Comparison of ENCODE assay signal across 1 cellular context in the genomic region with DNA sequence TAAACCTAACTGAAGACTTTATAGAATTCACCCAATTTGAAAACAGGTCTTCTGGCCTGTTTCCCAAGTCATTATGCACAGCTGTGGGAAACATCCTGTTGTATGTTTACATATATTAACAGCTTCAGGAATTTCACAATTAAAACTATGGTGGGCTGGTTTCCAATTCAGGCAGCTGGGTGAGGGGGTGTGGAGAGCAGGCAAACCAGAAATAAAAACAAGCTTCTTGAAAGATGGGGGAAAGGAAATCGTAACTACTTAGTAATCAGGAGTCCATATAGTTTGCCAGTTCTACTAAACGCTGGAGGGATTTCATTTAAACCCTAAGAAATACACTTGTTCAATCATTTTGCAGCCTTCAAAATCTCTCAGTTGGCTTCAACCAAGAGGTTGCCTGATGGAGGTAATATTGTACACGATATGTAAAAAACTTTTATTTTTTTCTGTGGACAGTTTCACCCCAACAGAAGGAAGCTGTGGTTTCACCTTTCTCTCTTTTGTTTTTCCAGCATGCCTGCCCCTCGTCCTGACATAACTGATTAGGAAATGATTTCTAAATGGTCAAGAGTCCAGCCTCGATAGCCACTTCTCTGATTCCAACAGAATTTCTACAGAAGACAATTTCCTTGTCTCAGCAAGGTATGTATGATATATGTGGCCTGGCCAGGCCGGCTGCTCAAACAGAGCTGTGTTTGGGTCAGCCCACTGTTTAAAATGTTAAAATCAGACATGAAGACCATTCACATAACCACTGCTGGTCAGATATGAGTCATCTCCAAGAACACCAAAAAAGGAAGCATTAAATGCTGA.
A peak's percentile ranks its signal among the peaks of the same experiment; 100 is the strongest.
TF ChIP-seq lines count a peak whose summit lies in the region.

No MANE protein-coding gene starts in this region.

TF ChIP-seq in K562, 482 proteins besides CTCF, POLR2A, EP300 and RAD21 (continued from another document and continues in another):
- TF ChIP-seq, protein P1, sequence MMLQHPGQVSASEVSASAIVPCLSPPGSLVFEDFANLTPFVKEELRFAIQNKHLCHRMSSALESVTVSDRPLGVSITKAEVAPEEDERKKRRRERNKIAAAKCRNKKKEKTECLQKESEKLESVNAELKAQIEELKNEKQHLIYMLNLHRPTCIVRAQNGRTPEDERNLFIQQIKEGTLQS (IDR thresholded peaks at IDR 0.05) = peak; percentile 89
- TF ChIP-seq, protein P1 (CRISPR knock-in tag; conservative IDR thresholded peaks at IDR 0.05) = no peak
- TF ChIP-seq NCOA2 (IDR thresholded peaks at IDR 0.05; ENCODE audit: partially characterized antibody in 2 of 2) (no peak), ZNF232 (CRISPR knock-in tag; IDR thresholded peaks at IDR 0.05) (no peak), ZNF384 (IDR thresholded peaks at IDR 0.05; ENCODE audit: low read depth, low read length) (no peak), ETV6 (IDR thresholded peaks at IDR 0.05; ENCODE audit: borderline replicate concordance in 1 of 2, low read depth in 2 of 2, low read length in 1 of 2) (no peak), ETV6 (CRISPR knock-in tag; IDR thresholded peaks at IDR 0.05; ENCODE audit: borderline replicate concordance) (no peak), ZNF133 (CRISPR knock-in tag; IDR thresholded peaks at IDR 0.05) (no peak), ZC3H4 (CRISPR knock-in tag; IDR thresholded peaks at IDR 0.05; ENCODE audit: borderline replicate concordance) (no peak), ADNP (tag; IDR thresholded peaks at IDR 0.05) (no peak), NFXL1 (CRISPR knock-in tag; IDR thresholded peaks at IDR 0.05) (no peak), CREB1 (IDR thresholded peaks at IDR 0.05) (no peak), CREB1 (CRISPR knock-in tag; IDR thresholded peaks at IDR 0.05) (no peak), HIVEP1 (CRISPR knock-in tag; IDR thresholded peaks at IDR 0.05) (no peak), ZNF551 (CRISPR knock-in tag; IDR thresholded peaks at IDR 0.05) (no peak), ZNF766 (CRISPR knock-in tag; conservative IDR thresholded peaks at IDR 0.05) (no peak), SMC3 (conservative IDR thresholded peaks at IDR 0.05; ENCODE audit: insufficient read depth, low read depth, low read length) (no peak), SMARCE1 (IDR thresholded peaks at IDR 0.05) (peak; percentile 46; the same call in 1 of the 2 replicates), RBM34 (IDR thresholded peaks at IDR 0.05; ENCODE audit: borderline replicate concordance, insufficient read depth, low read length) (no peak), ELF1 (tag; IDR thresholded peaks at IDR 0.05) (no peak), RBBP5 (IDR thresholded peaks at IDR 0.05; ENCODE audit: borderline replicate concordance, insufficient read depth, low read length, poor library complexity, severe bottlenecking) (no peak), NFATC3 (IDR thresholded peaks at IDR 0.05) (no peak), ZNF134 (CRISPR knock-in tag; conservative IDR thresholded peaks at IDR 0.05) (no peak), ZNF184 (CRISPR knock-in tag; IDR thresholded peaks at IDR 0.05) (no peak), STAT5B (CRISPR knock-in tag; IDR thresholded peaks at IDR 0.05) (no peak), TEAD2 (tag; IDR thresholded peaks at IDR 0.05) (no peak), RFX1 (IDR thresholded peaks at IDR 0.05) (no peak), MEF2D (tag; conservative IDR thresholded peaks at IDR 0.05; ENCODE audit: low read depth) (no peak), MEIS2 (IDR thresholded peaks at IDR 0.05; ENCODE audit: partially characterized antibody) (peak; percentile 41), YY1 (IDR thresholded peaks at IDR 0.05; ENCODE audit: borderline replicate concordance in 1 of 3, control insufficient read depth in 1 of 3, extremely low read depth in 1 of 3, insufficient read depth in 3 of 3, insufficient read length in 1 of 3, insufficient replicate concordance in 2 of 3, low read depth in 1 of 3, low read length in 2 of 3) (no peak), MTF1 (CRISPR knock-in tag; IDR thresholded peaks at IDR 0.05; ENCODE audit: borderline replicate concordance) (no peak), POLR2H (tag; IDR thresholded peaks at IDR 0.05; ENCODE audit: low read depth) (peak; percentile 61)
- TF ChIP-seq, protein P2, sequence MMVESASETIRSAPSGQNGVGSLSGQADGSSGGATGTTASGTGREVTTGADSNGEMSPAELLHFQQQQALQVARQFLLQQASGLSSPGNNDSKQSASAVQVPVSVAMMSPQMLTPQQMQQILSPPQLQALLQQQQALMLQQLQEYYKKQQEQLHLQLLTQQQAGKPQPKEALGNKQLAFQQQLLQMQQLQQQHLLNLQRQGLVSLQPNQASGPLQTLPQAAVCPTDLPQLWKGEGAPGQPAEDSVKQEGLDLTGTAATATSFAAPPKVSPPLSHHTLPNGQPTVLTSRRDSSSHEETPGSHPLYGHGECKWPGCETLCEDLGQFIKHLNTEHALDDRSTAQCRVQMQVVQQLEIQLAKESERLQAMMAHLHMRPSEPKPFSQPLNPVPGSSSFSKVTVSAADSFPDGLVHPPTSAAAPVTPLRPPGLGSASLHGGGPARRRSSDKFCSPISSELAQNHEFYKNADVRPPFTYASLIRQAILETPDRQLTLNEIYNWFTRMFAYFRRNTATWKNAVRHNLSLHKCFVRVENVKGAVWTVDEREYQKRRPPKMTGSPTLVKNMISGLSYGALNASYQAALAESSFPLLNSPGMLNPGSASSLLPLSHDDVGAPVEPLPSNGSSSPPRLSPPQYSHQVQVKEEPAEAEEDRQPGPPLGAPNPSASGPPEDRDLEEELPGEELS (CRISPR knock-in tag; IDR thresholded peaks at IDR 0.05; ENCODE audit: borderline replicate concordance) = no peak
- TF ChIP-seq, protein P3, sequence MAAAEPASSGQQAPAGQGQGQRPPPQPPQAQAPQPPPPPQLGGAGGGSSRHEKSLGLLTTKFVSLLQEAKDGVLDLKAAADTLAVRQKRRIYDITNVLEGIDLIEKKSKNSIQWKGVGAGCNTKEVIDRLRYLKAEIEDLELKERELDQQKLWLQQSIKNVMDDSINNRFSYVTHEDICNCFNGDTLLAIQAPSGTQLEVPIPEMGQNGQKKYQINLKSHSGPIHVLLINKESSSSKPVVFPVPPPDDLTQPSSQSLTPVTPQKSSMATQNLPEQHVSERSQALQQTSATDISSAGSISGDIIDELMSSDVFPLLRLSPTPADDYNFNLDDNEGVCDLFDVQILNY (CRISPR knock-in tag; IDR thresholded peaks at IDR 0.05) = no peak
- TF ChIP-seq, protein P4, sequence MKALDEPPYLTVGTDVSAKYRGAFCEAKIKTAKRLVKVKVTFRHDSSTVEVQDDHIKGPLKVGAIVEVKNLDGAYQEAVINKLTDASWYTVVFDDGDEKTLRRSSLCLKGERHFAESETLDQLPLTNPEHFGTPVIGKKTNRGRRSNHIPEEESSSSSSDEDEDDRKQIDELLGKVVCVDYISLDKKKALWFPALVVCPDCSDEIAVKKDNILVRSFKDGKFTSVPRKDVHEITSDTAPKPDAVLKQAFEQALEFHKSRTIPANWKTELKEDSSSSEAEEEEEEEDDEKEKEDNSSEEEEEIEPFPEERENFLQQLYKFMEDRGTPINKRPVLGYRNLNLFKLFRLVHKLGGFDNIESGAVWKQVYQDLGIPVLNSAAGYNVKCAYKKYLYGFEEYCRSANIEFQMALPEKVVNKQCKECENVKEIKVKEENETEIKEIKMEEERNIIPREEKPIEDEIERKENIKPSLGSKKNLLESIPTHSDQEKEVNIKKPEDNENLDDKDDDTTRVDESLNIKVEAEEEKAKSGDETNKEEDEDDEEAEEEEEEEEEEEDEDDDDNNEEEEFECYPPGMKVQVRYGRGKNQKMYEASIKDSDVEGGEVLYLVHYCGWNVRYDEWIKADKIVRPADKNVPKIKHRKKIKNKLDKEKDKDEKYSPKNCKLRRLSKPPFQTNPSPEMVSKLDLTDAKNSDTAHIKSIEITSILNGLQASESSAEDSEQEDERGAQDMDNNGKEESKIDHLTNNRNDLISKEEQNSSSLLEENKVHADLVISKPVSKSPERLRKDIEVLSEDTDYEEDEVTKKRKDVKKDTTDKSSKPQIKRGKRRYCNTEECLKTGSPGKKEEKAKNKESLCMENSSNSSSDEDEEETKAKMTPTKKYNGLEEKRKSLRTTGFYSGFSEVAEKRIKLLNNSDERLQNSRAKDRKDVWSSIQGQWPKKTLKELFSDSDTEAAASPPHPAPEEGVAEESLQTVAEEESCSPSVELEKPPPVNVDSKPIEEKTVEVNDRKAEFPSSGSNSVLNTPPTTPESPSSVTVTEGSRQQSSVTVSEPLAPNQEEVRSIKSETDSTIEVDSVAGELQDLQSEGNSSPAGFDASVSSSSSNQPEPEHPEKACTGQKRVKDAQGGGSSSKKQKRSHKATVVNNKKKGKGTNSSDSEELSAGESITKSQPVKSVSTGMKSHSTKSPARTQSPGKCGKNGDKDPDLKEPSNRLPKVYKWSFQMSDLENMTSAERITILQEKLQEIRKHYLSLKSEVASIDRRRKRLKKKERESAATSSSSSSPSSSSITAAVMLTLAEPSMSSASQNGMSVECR (CRISPR knock-in tag; IDR thresholded peaks at IDR 0.05) = no peak
- TF ChIP-seq, protein P5, sequence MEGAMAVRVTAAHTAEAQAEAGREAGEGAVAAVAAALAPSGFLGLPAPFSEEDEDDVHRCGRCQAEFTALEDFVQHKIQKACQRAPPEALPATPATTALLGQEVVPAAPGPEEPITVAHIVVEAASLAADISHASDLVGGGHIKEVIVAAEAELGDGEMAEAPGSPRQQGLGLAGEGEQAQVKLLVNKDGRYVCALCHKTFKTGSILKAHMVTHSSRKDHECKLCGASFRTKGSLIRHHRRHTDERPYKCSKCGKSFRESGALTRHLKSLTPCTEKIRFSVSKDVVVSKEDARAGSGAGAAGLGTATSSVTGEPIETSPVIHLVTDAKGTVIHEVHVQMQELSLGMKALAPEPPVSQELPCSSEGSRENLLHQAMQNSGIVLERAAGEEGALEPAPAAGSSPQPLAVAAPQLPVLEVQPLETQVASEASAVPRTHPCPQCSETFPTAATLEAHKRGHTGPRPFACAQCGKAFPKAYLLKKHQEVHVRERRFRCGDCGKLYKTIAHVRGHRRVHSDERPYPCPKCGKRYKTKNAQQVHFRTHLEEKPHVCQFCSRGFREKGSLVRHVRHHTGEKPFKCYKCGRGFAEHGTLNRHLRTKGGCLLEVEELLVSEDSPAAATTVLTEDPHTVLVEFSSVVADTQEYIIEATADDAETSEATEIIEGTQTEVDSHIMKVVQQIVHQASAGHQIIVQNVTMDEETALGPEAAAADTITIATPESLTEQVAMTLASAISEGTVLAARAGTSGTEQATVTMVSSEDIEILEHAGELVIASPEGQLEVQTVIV (CRISPR knock-in tag; IDR thresholded peaks at IDR 0.05; ENCODE audit: borderline replicate concordance) = no peak
- TF ChIP-seq, protein P6, sequence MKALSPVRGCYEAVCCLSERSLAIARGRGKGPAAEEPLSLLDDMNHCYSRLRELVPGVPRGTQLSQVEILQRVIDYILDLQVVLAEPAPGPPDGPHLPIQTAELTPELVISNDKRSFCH (CRISPR knock-in tag; IDR thresholded peaks at IDR 0.05) = no peak
- TF ChIP-seq, protein P6 (tag; IDR thresholded peaks at IDR 0.05) = 0 out of 2 replicates have a peak, but pooled peaks have one; percentile 55
- TF ChIP-seq, protein P7, sequence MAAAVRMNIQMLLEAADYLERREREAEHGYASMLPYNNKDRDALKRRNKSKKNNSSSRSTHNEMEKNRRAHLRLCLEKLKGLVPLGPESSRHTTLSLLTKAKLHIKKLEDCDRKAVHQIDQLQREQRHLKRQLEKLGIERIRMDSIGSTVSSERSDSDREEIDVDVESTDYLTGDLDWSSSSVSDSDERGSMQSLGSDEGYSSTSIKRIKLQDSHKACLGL (CRISPR knock-in tag; IDR thresholded peaks at IDR 0.05; ENCODE audit: borderline replicate concordance, poor library complexity, severe bottlenecking) = no peak
- TF ChIP-seq, protein P8, sequence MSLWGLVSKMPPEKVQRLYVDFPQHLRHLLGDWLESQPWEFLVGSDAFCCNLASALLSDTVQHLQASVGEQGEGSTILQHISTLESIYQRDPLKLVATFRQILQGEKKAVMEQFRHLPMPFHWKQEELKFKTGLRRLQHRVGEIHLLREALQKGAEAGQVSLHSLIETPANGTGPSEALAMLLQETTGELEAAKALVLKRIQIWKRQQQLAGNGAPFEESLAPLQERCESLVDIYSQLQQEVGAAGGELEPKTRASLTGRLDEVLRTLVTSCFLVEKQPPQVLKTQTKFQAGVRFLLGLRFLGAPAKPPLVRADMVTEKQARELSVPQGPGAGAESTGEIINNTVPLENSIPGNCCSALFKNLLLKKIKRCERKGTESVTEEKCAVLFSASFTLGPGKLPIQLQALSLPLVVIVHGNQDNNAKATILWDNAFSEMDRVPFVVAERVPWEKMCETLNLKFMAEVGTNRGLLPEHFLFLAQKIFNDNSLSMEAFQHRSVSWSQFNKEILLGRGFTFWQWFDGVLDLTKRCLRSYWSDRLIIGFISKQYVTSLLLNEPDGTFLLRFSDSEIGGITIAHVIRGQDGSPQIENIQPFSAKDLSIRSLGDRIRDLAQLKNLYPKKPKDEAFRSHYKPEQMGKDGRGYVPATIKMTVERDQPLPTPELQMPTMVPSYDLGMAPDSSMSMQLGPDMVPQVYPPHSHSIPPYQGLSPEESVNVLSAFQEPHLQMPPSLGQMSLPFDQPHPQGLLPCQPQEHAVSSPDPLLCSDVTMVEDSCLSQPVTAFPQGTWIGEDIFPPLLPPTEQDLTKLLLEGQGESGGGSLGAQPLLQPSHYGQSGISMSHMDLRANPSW (CRISPR knock-in tag; IDR thresholded peaks at IDR 0.05) = no peak
- TF ChIP-seq, protein P9, sequence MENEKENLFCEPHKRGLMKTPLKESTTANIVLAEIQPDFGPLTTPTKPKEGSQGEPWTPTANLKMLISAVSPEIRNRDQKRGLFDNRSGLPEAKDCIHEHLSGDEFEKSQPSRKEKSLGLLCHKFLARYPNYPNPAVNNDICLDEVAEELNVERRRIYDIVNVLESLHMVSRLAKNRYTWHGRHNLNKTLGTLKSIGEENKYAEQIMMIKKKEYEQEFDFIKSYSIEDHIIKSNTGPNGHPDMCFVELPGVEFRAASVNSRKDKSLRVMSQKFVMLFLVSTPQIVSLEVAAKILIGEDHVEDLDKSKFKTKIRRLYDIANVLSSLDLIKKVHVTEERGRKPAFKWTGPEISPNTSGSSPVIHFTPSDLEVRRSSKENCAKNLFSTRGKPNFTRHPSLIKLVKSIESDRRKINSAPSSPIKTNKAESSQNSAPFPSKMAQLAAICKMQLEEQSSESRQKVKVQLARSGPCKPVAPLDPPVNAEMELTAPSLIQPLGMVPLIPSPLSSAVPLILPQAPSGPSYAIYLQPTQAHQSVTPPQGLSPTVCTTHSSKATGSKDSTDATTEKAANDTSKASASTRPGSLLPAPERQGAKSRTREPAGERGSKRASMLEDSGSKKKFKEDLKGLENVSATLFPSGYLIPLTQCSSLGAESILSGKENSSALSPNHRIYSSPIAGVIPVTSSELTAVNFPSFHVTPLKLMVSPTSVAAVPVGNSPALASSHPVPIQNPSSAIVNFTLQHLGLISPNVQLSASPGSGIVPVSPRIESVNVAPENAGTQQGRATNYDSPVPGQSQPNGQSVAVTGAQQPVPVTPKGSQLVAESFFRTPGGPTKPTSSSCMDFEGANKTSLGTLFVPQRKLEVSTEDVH (IDR thresholded peaks at IDR 0.05; ENCODE audit: low read depth, partially characterized antibody) = no peak
